8 cellular contexts compared by ENCODE assay signal in genomic region chr1:58699011-58699762, GRCh38. TPM values are rescaled to one million over a fixed set of nuclear protein-coding genes. Genes with fewer than 3 reads are reported as not detected.
DNase-seq lines count a peak whose midpoint lies in the region; ATAC-seq and TF ChIP-seq lines count a peak whose summit lies in the region.

No MANE protein-coding gene starts in this region.

- H3K4me1 ChIP-seq in A673 (ENCODE audit: insufficient read depth, low read length, poor library complexity, severe bottlenecking) (no peaks in the 10 kb centered on the region), iPS-15b (ENCODE audit: control insufficient read depth, insufficient read depth, low read length) (peaks cover 16% of the 10 kb centered on the region), spleen (peaks cover 8 to 51% (median 31%) of the 10 kb centered on the region in 6 donors)

- intact Hi-C loops in A673 (cut with micrococcal nuclease; ENCODE audit: unreplicated experiment) (no loop called here), spleen (cut with DNase I; ENCODE audit: low total_unique reads) (no loop called here)

- peak overlapping the region; percentile 100 for H3K27ac Mint-ChIP-seq in activated naive CD8-positive, alpha-beta T cell treated with anti-CD3 and anti-CD28 coated beads, Interleukin-2, amount 10 ng/mL, durations not matched to agents 7 days and 5 days

- no peaks in the 10 kb centered on the region for H3K27me3 ChIP-seq in A673 (replicated peaks; ENCODE audit: insufficient read depth, low read depth, low read length, poor library complexity)
- H3K27me3 ChIP-seq in iPS-15b (ENCODE audit: control insufficient read depth, insufficient read depth, low read length), result no peaks in the 10 kb centered on the region
- H3K27me3 ChIP-seq in spleen (replicated peaks in 1 of 7), result no peaks in the 10 kb centered on the region

- CTCF ChIA-PET in A673 (lab: Charles Lee), result no interaction called here

- POLR2A ChIA-PET in A673 (lab: Charles Lee; ENCODE audit: low non-redundant PET), result no interaction called here
- POLR2A ChIA-PET in activated naive CD8-positive, alpha-beta T cell treated with anti-CD3 and anti-CD28 coated beads, Interleukin-2, amount 10 ng/mL, durations not matched to agents 7 days and 5 days (lab: Charles Lee), result interaction anchor here (0.6 to 2.2 kb wide), 5 partner anchors 11 to 84 kb away, joined by 3 to 10 read pairs (median 4); partner anchors contain the start of gene JUN

- peak overlapping the region; percentile 98 for H3K9ac ChIP-seq in iPS-15b (ENCODE audit: low read depth, low read length)

- H3K4me3 ChIP-seq in A673 (ENCODE audit: low read depth, low read length, poor library complexity, severe bottlenecking) (peak overlapping the region; percentile 88), iPS-15b (ENCODE audit: low read depth, low read length) (peak overlapping the region; percentile 99), spleen (peak overlapping the region; percentile 55 to 89 (median 73))

- H3K36me3 ChIP-seq in A673 (ENCODE audit: insufficient read depth, low read length, poor library complexity, severe bottlenecking), result peaks cover 12% of the 10 kb centered on the region
- H3K36me3 ChIP-seq in iPS-15b (ENCODE audit: control insufficient read depth, insufficient read depth, low read length), result peaks cover 6% of the 10 kb centered on the region
- peaks cover 0 to 23% (median 9%) of the 10 kb centered on the region in 6 donors for H3K36me3 ChIP-seq in spleen

- peaks cover 10% of the 10 kb centered on the region for H3K36me3 Mint-ChIP-seq in activated naive CD8-positive, alpha-beta T cell treated with anti-CD3 and anti-CD28 coated beads, Interleukin-2, amount 10 ng/mL, durations not matched to agents 7 days and 5 days

- 2 to 4% (median 3%) methylated on average over 16 of the region's 16 CpGs for WGBS in spleen, 5 donors

- TF ChIP-seq POLR2A in spleen (IDR thresholded peaks at IDR 0.05), result no peak

- peak overlapping the region; percentile 92 for H3K4me3 Mint-ChIP-seq in activated naive CD8-positive, alpha-beta T cell treated with anti-CD3 and anti-CD28 coated beads, Interleukin-2, amount 10 ng/mL, durations not matched to agents 7 days and 5 days

- TF ChIP-seq CTCF in A673 (conservative IDR thresholded peaks at IDR 0.05; ENCODE audit: low read depth, low read length) (no peak), spleen (IDR thresholded peaks at IDR 0.05 in 8 of 11, conservative IDR thresholded peaks at IDR 0.05 in 3 of 11) (no peak)

- H3K4me1 Mint-ChIP-seq in activated naive CD8-positive, alpha-beta T cell treated with anti-CD3 and anti-CD28 coated beads, Interleukin-2, amount 10 ng/mL, durations not matched to agents 7 days and 5 days, result peaks cover 9% of the 10 kb centered on the region

- H3K27me3 Mint-ChIP-seq in activated naive CD8-positive, alpha-beta T cell treated with anti-CD3 and anti-CD28 coated beads, Interleukin-2, amount 10 ng/mL, durations not matched to agents 7 days and 5 days, result no peaks in the 10 kb centered on the region

- H3K9me3 Mint-ChIP-seq in activated naive CD8-positive, alpha-beta T cell treated with anti-CD3 and anti-CD28 coated beads, Interleukin-2, amount 10 ng/mL, durations not matched to agents 7 days and 5 days, result no peaks in the 10 kb centered on the region

- BruUV-seq in A673 (replicated peaks; lab: Mats Ljungman, UMichigan), result TSS peak; percentile 59

- peak overlapping the region; percentile 87 for H3K27ac ChIP-seq in A673 (ENCODE audit: low read depth, low read length, poor library complexity, severe bottlenecking)
- peak overlapping the region; percentile 68 to 93 (median 86) for H3K27ac ChIP-seq in spleen

- peak; percentile 6 for ATAC-seq in GM18858 (IDR thresholded peaks at IDR 0.05; ENCODE audit: unreplicated experiment)
- peak; percentile 13 for ATAC-seq in HG03432 (IDR thresholded peaks at IDR 0.05; ENCODE audit: unreplicated experiment)
- ATAC-seq in activated naive CD8-positive, alpha-beta T cell treated with anti-CD3 and anti-CD28 coated beads, Interleukin-2, amount 10 ng/mL, durations not matched to agents 7 days and 5 days (ENCODE audit: low read depth), result no peak

- DNase-seq in A673 (ENCODE audit: low spot score) (no peak), spleen (no peak), NCI-H226 (no peak)
- no peak for DNase-seq in activated naive CD8-positive, alpha-beta T cell treated with anti-CD3 and anti-CD28 coated beads, Interleukin-2, amount 10 ng/mL, durations not matched to agents 7 days and 5 days
- DNase-seq in stimulated activated CD8-positive, alpha-beta memory T cell treated with anti-CD3 and anti-CD28 coated beads, Interleukin-4, amount 100 ng/mL, for 48 hours, result no peak

- H3K9me3 ChIP-seq in A673 (ENCODE audit: low read depth, low read length, poor library complexity, severe bottlenecking) (no peaks in the 10 kb centered on the region), iPS-15b (ENCODE audit: control insufficient read depth, insufficient read depth, low read length) (no peaks in the 10 kb centered on the region), spleen (no peaks in the 10 kb centered on the region)

RNA-seq across cellular contexts. Expression of gene MYSM1, which starts 0.7 kb away (rescaled TPM):
- total RNA-seq in A673 (2021), result 38.8 and 45.1 TPM in 2 replicates
- 10 to 100 TPM; 52.7 to 59.6 TPM for total RNA-seq in activated naive CD8-positive, alpha-beta T cell treated with anti-CD3 and anti-CD28 coated beads, Interleukin-2, amount 10 ng/mL, durations not matched to agents 7 days and 5 days
- total RNA-seq in spleen, result 10 to 100 TPM; 38.3 to 66.0 (median 48.2) TPM
- polyA plus RNA-seq in spleen, result 10 to 100 TPM in 2 of 3 donors, 1 to 10 TPM in 1; 9.7 to 11.2 (median 10.1) TPM
